Comparison of ENCODE assay signal across 24 cellular contexts in genomic region chr12:110811972-110812371, GRCh38. TPM values are rescaled to one million over a fixed set of nuclear protein-coding genes. Genes with fewer than 3 reads are reported as not detected.
DNase-seq lines count a peak whose midpoint lies in the region; ATAC-seq, FAIRE-seq and TF ChIP-seq lines count a peak whose summit lies in the region.
"Had no signal": no experiment of that assay in that cellular context is flagged by ENCODE, and none has a peak within 500 bp of the region (broad histone marks: within the 10 kb centered on the region; RNA-seq: fewer than 3 reads in every experiment).

No MANE protein-coding gene starts in this region.

- H3K4me1 ChIP-seq in H9 (ENCODE audit: insufficient read depth, low read length) (peaks cover 6% of the 10 kb centered on the region; the same call in 1 of the 2 replicates), K562 (replicated peaks in 1 of 2; ENCODE audit: control insufficient read depth in 2 of 2, insufficient read depth in 2 of 2, low read length in 2 of 2) (no peaks in the 10 kb centered on the region)
- H3K4me1 ChIP-seq: A549, BE2C had no signal

- no peak overlapping the region for H3K18ac ChIP-seq in H9 (ENCODE audit: insufficient read length, low read depth, low read length)

- WGBS in H9 (ENCODE audit: extremely low coverage, insufficient read length, low lambda C conversion rate), result no CpG with 5 or more reads among the region's 6 CpGs
- 2% methylated on average over 6 of the region's 6 CpGs for WGBS in K562 (ENCODE audit: insufficient coverage, low coverage, missing lambda C conversion rate)

- H3K9ac ChIP-seq in H9 (ENCODE audit: extremely low read depth, insufficient read length, low read length), result no peak overlapping the region
- no peak overlapping the region for H3K9ac ChIP-seq in K562 (ENCODE audit: insufficient read depth in 1 of 2, low read depth in 2 of 2, low read length in 2 of 2)
- H3K9ac ChIP-seq: BLaER1 treated with 17β-estradiol and CSF1 and Interleukin-3, amounts not matched to agents 10 nM and 100 nM had no signal

- H3K9me1 ChIP-seq in K562 (ENCODE audit: control insufficient read depth, insufficient read depth, low read length), result no peaks in the 10 kb centered on the region

- H3K4me2 ChIP-seq in H9 (ENCODE audit: insufficient read depth, insufficient read length, low read length) (no peak overlapping the region), K562 (ENCODE audit: insufficient read depth, low read length) (no peak overlapping the region)
- H3K4me2 ChIP-seq: A549 had no signal

- H3K4me3 Mint-ChIP-seq in H9, result no peak overlapping the region
- H3K4me3 Mint-ChIP-seq: CD14-positive monocyte; CD4-positive, alpha-beta T cell; HFFc6 had no signal

- no peak for FAIRE-seq in K562 (lab: Jason Lieb, UNC)
- FAIRE-seq: A549, D721Med, G401.6, GM12892 had no signal

- H3K4me3 ChIP-seq in K562, result no peak overlapping the region
- H3K4me3 ChIP-seq: A549; BLaER1 treated with 17β-estradiol and CSF1 and Interleukin-3, amounts not matched to agents 10 nM and 100 nM had no signal

- TF ChIP-seq RAD21 in K562 (CRISPR knock-in tag; conservative IDR thresholded peaks at IDR 0.05 in 1 of 2, IDR thresholded peaks at IDR 0.05 in 1 of 2), result no peak

- H3T11ph ChIP-seq in H9 (ENCODE audit: low read length), result no peak overlapping the region

- H4K20me1 ChIP-seq in H9 (ENCODE audit: control insufficient read depth, insufficient read depth, insufficient read length), result no peaks in the 10 kb centered on the region
- no peaks in the 10 kb centered on the region for H4K20me1 ChIP-seq in K562 (replicated peaks; ENCODE audit: control insufficient read depth, insufficient read depth, low read length)
- H4K20me1 ChIP-seq: BLaER1 treated with 17β-estradiol and CSF1 and Interleukin-3, amounts not matched to agents 10 nM and 100 nM had no signal

- POLR2A ChIA-PET in K562 (lab: Yijun Ruan, JAX), result interaction anchor here (0.7 to 0.9 kb wide), 2 partner anchors 17 to 592 kb away, joined by 3 read pairs; no protein-coding TSS in a partner anchor

- H4K91ac ChIP-seq in H9 (ENCODE audit: insufficient read length, low read depth, low read length), result no peak overlapping the region

- H3K27me3 Mint-ChIP-seq in H9 (ENCODE audit: low read depth), result peaks cover 78% of the 10 kb centered on the region
- H3K27me3 Mint-ChIP-seq: CD4-positive, alpha-beta T cell had no signal

- ATAC-seq in K562 (no peak), HG03457 (IDR thresholded peaks at IDR 0.05; ENCODE audit: unreplicated experiment) (no peak), HG03108 (IDR thresholded peaks at IDR 0.05; ENCODE audit: unreplicated experiment) (no peak)
- ATAC-seq: HCT116 had no signal

- H2BK20ac ChIP-seq in H9 (ENCODE audit: low read depth, low read length, poor library complexity, severe bottlenecking), result no peak overlapping the region

- no peak overlapping the region for H2BK5ac ChIP-seq in H9 (ENCODE audit: insufficient read length, low read length)

- no peaks in the 10 kb centered on the region for H3K36me3 Mint-ChIP-seq in H9 (ENCODE audit: insufficient read depth in 1 of 3, low read depth in 3 of 3)
- H3K36me3 Mint-ChIP-seq: CD14-positive monocyte; CD8-positive, alpha-beta memory T cell had no signal

- TF ChIP-seq CTCF in H9 (conservative IDR thresholded peaks at IDR 0.05) (no peak), K562 (IDR thresholded peaks at IDR 0.05 in 2 of 3, conservative IDR thresholded peaks at IDR 0.05 in 1 of 3; ENCODE audit: insufficient read depth in 2 of 3, low read depth in 1 of 3, low read length in 3 of 3) (no peak)

- DNase-seq in H9 (no peak), NCI-H69 (lab: John Stamatoyannopoulos, UW) (peak; percentile 32), K562 (ENCODE audit: extremely low read depth in 1 of 4, low spot score in 3 of 4) (no peak), substantia nigra (lab: John Stamatoyannopoulos, UW) (no peak)
- DNase-seq: 8988T; ACHN; AML-193; BE2C; CD4-positive, alpha-beta T cell; CD8-positive, alpha-beta memory T cell; DMS153; DND-41; GOT3; H7; HFFc6 had no signal

- no peak overlapping the region for H4K5ac ChIP-seq in H9 (ENCODE audit: insufficient read length, low read depth, low read length)

- H3K14ac ChIP-seq in H9 (ENCODE audit: insufficient read depth, low read length), result peak overlapping the region; percentile 47; the same call in 1 of the 2 replicates

- no peak for TF ChIP-seq EP300 in K562 (IDR thresholded peaks at IDR 0.05; ENCODE audit: low read length)

- no peak overlapping the region for H2BK12ac ChIP-seq in H9 (ENCODE audit: insufficient read length, low read depth, low read length)

- no TSS peak for BruUV-seq in K562 (replicated peaks; lab: Mats Ljungman, UMichigan)

- H3K9me3 ChIP-seq in H9 (ENCODE audit: control insufficient read depth, low read depth, low read length) (no peaks in the 10 kb centered on the region), K562 (replicated peaks; ENCODE audit: control insufficient read depth, insufficient read depth, low read depth, low read length) (no peaks in the 10 kb centered on the region)
- H3K9me3 ChIP-seq: A549; BE2C; BLaER1 treated with 17β-estradiol and CSF1 and Interleukin-3, amounts not matched to agents 10 nM and 100 nM had no signal

- no peaks in the 10 kb centered on the region for H3K79me2 ChIP-seq in H9 (ENCODE audit: insufficient read depth, low read length)
- H3K79me2 ChIP-seq in K562 (ENCODE audit: control insufficient read depth, insufficient read depth, low read length), result no peaks in the 10 kb centered on the region

- no peak overlapping the region for H2AK5ac ChIP-seq in H9 (ENCODE audit: insufficient read length, low read length)

- intact Hi-C loops in K562 (cut with micrococcal nuclease), result no loop called here

- no peaks in the 10 kb centered on the region for H3K23me2 ChIP-seq in H9 (ENCODE audit: insufficient read length, low read depth, low read length, poor library complexity, severe bottlenecking)

- H4K8ac ChIP-seq in H9 (replicated peaks; ENCODE audit: insufficient read length, low read depth, low read length), result no peak overlapping the region

- peaks cover 0 to 3% of the 10 kb centered on the region in 2 experiments; a peak in 1 of 5 replicates for H3K9me3 Mint-ChIP-seq in H9
- H3K9me3 Mint-ChIP-seq: CD4-positive, alpha-beta T cell; CD8-positive, alpha-beta memory T cell; HFFc6 had no signal

- H2AFZ ChIP-seq in H9 (ENCODE audit: low read length) (no peak overlapping the region), K562 (ENCODE audit: low read depth, low read length) (no peak overlapping the region)

- H2BK15ac ChIP-seq in H9 (ENCODE audit: low read depth, low read length), result no peak overlapping the region

- H3K27ac Mint-ChIP-seq in H9, result no peak overlapping the region
- H3K27ac Mint-ChIP-seq: CD14-positive monocyte; CD4-positive, alpha-beta T cell; CD8-positive, alpha-beta memory T cell; HFFc6 had no signal

- H3K56ac ChIP-seq in H9 (ENCODE audit: insufficient read length, low read depth, low read length), result no peak overlapping the region

- peaks cover 50 to 59% of the 10 kb centered on the region in 2 experiments for H3K4me1 Mint-ChIP-seq in H9
- H3K4me1 Mint-ChIP-seq: CD8-positive, alpha-beta memory T cell had no signal

- no peaks in the 10 kb centered on the region for H3K36me3 ChIP-seq in K562 (ENCODE audit: control insufficient read depth, insufficient read depth, low read length)
- H3K36me3 ChIP-seq: BE2C; BLaER1 treated with 17β-estradiol and CSF1 and Interleukin-3, amounts not matched to agents 10 nM and 100 nM had no signal

- CTCF ChIA-PET in K562 (lab: Yijun Ruan, JAX; ENCODE audit: low intra/inter-chr PET ratio), result no interaction called here

- H2BK120ac ChIP-seq in H9 (ENCODE audit: low read depth, low read length, poor library complexity, severe bottlenecking), result no peak overlapping the region

- no peak overlapping the region for H3K4ac ChIP-seq in H9 (ENCODE audit: low read depth, low read length)

- in situ Hi-C loops in K562 (cut with MboI), result no loop called here

- H3K27me3 ChIP-seq in H9 (ENCODE audit: insufficient read depth, low read length), result peaks cover 3% of the 10 kb centered on the region; the same call in 1 of the 2 replicates
- H3K27me3 ChIP-seq in K562 (ENCODE audit: control insufficient read depth in 2 of 2, insufficient read depth in 2 of 2, low read length in 2 of 2), result peaks cover 13 to 40% of the 10 kb centered on the region in 2 experiments; a peak in 4 of 5 replicates
- H3K27me3 ChIP-seq: BE2C; BLaER1 treated with 17β-estradiol and CSF1 and Interleukin-3, amounts not matched to agents 10 nM and 100 nM had no signal

- H3K27ac ChIP-seq in H9 (ENCODE audit: insufficient read length, low read depth, low read length), result no peak overlapping the region
- no peak overlapping the region for H3K27ac ChIP-seq in K562 (ENCODE audit: extremely low read depth, low read depth, low read length)
- no peak overlapping the region for H3K27ac ChIP-seq in substantia nigra (ENCODE audit: low read depth, low read length, poor library complexity, severe bottlenecking)
- H3K27ac ChIP-seq: A549; BLaER1 treated with 17β-estradiol and CSF1 and Interleukin-3, amounts not matched to agents 10 nM and 100 nM had no signal

- H3K23ac ChIP-seq in H9 (ENCODE audit: insufficient read length, low read depth, low read length), result no peak overlapping the region

- H3K79me1 ChIP-seq in H9 (ENCODE audit: insufficient read depth, low read depth, low read length, poor library complexity, severe bottlenecking), result no peaks in the 10 kb centered on the region

- TF ChIP-seq POLR2A in K562 (conservative IDR thresholded peaks at IDR 0.05), result no peak

TF ChIP-seq in K562, 482 proteins besides CTCF, POLR2A, EP300 and RAD21:
- peak; percentile 50; the same call in 1 of the 2 replicates for TF ChIP-seq CBFA2T3 (IDR thresholded peaks at IDR 0.05)
- no peak for TF ChIP-seq ZNF324 (CRISPR knock-in tag; IDR thresholded peaks at IDR 0.05)

RNA-seq across cellular contexts. Expression of gene CCDC63, which starts 34.8 kb away (rescaled TPM):
- total RNA-seq in H9 (2021), result 0.77 and 1.3 TPM in 2 replicates
- total RNA-seq in K562 (2011; cell fraction: chromatin; rRNA removed; ENCODE audit: low replicate concordance), result not detected in 2 replicates
- not detected in 2 replicates for total RNA-seq in K562 (2011; cell fraction: nucleolus; rRNA removed)
- not detected in 2 replicates for total RNA-seq in K562 (2011; cell fraction: nucleoplasm; rRNA removed)
- total RNA-seq in K562 (2014; rRNA removed), result not detected in 2 replicates
- not detected in 2 replicates for total RNA-seq in K562 (2014; rRNA removed; fragmentation: Illumina TruSeq; extraction: Trizol)
- not detected in 2 replicates for total RNA-seq in K562 (2015; rRNA removed; fragmentation: Illumina TruSeq; extraction: Trizol)
- total RNA-seq in K562 (2021), result not detected in 2 replicates
- polyA plus RNA-seq in K562 (2011; rRNA removed), result not detected in 2 replicates
- not detected in 2 replicates for polyA plus RNA-seq in K562 (2011; cell fraction: cytosol; rRNA removed)
- polyA plus RNA-seq in K562 (2011; cell fraction: nucleus; rRNA removed), result not detected in 2 replicates
- polyA plus RNA-seq in K562 (2012), result not detected in 2 replicates
- polyA plus RNA-seq in K562 (2014; fragmentation: Illumina TruSeq; extraction: Trizol), result not detected in 2 replicates
- not detected for polyA plus RNA-seq in K562 (2014; fragmentation: Nextera tagmentation; extraction: Ambion mirVana)
- not detected in 2 replicates for polyA plus RNA-seq in K562 (2014; rRNA removed)
- not detected in 2 replicates for polyA minus RNA-seq in K562 (2011; rRNA and poly(A)+ RNA removed)
- polyA minus RNA-seq in K562 (2011; cell fraction: cytosol; rRNA and poly(A)+ RNA removed), result not detected in 2 replicates
- polyA minus RNA-seq in K562 (2011; cell fraction: nucleus; rRNA and poly(A)+ RNA removed), result not detected in 2 replicates
- total RNA-seq: CD4-positive, alpha-beta T cell; CD8-positive, alpha-beta memory T cell; HFFc6 had no signal
- polyA plus RNA-seq: CD8-positive, alpha-beta memory T cell had no signal
